Comparison of ENCODE assay signal across 28 cellular contexts in genomic region chr7:135763261-135763660, GRCh38. TPM values are rescaled to one million over a fixed set of nuclear protein-coding genes. Genes with fewer than 3 reads are reported as not detected.
DNase-seq lines count a peak whose midpoint lies in the region; ATAC-seq and TF ChIP-seq lines count a peak whose summit lies in the region.
"Had no signal": no experiment of that assay in that cellular context is flagged by ENCODE, and none has a peak within 500 bp of the region (broad histone marks: within the 10 kb centered on the region; RNA-seq: fewer than 3 reads in every experiment).

No MANE protein-coding gene starts in this region.

- no peaks in the 10 kb centered on the region for H3K9me3 ChIP-seq in smooth muscle cell (replicated peaks; ENCODE audit: low read depth)
- H3K9me3 ChIP-seq: body of pancreas, SJCRH30, uterus had no signal

- H3K9me3 Mint-ChIP-seq in HFFc6, result no peaks in the 10 kb centered on the region
- H3K9me3 Mint-ChIP-seq: activated T-cell treated with anti-CD3 and anti-CD28 coated beads, Interleukin-2, amount 50 U/mL, for 4 hours; stimulated activated naive CD8-positive, alpha-beta T cell treated with anti-CD3 and anti-CD28 coated beads, Interleukin-15, Interleukin-2, amounts not matched to agents 100 ng/mL and 50 ng/mL, for 24 hours had no signal

- H3K4me1 Mint-ChIP-seq in HFFc6 (ENCODE audit: low read depth), result peaks cover 44% of the 10 kb centered on the region
- H3K4me1 Mint-ChIP-seq: activated CD4-positive, alpha-beta T cell treated with anti-CD3 and anti-CD28 coated beads, Interleukin-2, amount 10 ng/mL, durations not matched to agents 24 days and 14 days; IgD-negative memory B cell had no signal

- peaks cover 3% of the 10 kb centered on the region for H3K27me3 Mint-ChIP-seq in HFFc6 (ENCODE audit: insufficient read depth)

- TF ChIP-seq CTCF in HFFc6 (IDR thresholded peaks at IDR 0.05) (no peak), astrocyte of the cerebellum (IDR thresholded peaks at IDR 0.05; ENCODE audit: low read depth, low read length, missing control alignments) (no peak), smooth muscle cell (IDR thresholded peaks at IDR 0.05; ENCODE audit: borderline replicate concordance, insufficient read depth, poor library complexity, severe bottlenecking) (no peak)

- in situ Hi-C loops in astrocyte of the cerebellum (cut with HindIII; ENCODE audit: low sequenced_read_pairs), result no loop called here

- 0 out of 2 replicates have a peak, but pooled peaks cover 4% of the 10 kb centered on the region for H3K36me3 Mint-ChIP-seq in HFFc6 (ENCODE audit: low read depth)
- H3K36me3 Mint-ChIP-seq: IgD-negative memory B cell had no signal

- H3K4me1 ChIP-seq in smooth muscle cell (ENCODE audit: low read depth), result peaks cover 8% of the 10 kb centered on the region
- H3K4me1 ChIP-seq: body of pancreas, uterus had no signal

- no peaks in the 10 kb centered on the region for H4K20me1 ChIP-seq in smooth muscle cell (ENCODE audit: low read depth)

- no peak overlapping the region for H3K9ac ChIP-seq in smooth muscle cell (ENCODE audit: low read depth)

- WGBS in smooth muscle cell (ENCODE audit: low lambda C conversion rate), result 78% methylated on average over 2 of the region's 2 CpGs

- H3K4me2 ChIP-seq in smooth muscle cell, result no peak overlapping the region

- no peak for ATAC-seq in GM18517 (IDR thresholded peaks at IDR 0.05; ENCODE audit: unreplicated experiment)
- ATAC-seq: activated T-cell treated with anti-CD3 and anti-CD28 coated beads, Interleukin-2, amount 50 U/mL, for 4 hours; body of pancreas; left colon; right cardiac atrium had no signal

- H3K27me3 ChIP-seq in smooth muscle cell (ENCODE audit: low read depth), result no peaks in the 10 kb centered on the region
- H3K27me3 ChIP-seq: body of pancreas, SJCRH30, uterus had no signal

- no peak overlapping the region for H3K4me3 Mint-ChIP-seq in HFFc6
- H3K4me3 Mint-ChIP-seq: activated CD4-positive, alpha-beta T cell treated with anti-CD3 and anti-CD28 coated beads, Interleukin-2, amount 10 ng/mL, durations not matched to agents 24 days and 14 days; activated T-cell treated with anti-CD3 and anti-CD28 coated beads, Interleukin-2, amount 50 U/mL, for 4 hours; IgD-negative memory B cell; stimulated activated naive CD8-positive, alpha-beta T cell treated with anti-CD3 and anti-CD28 coated beads, Interleukin-15, Interleukin-2, amounts not matched to agents 100 ng/mL and 50 ng/mL, for 24 hours had no signal

- peak overlapping the region; percentile 65; the same call in 1 of the 2 replicates for H3K27ac Mint-ChIP-seq in HFFc6
- H3K27ac Mint-ChIP-seq: activated CD4-positive, alpha-beta T cell treated with anti-CD3 and anti-CD28 coated beads, Interleukin-2, amount 10 ng/mL, durations not matched to agents 24 days and 14 days; stimulated activated naive CD8-positive, alpha-beta T cell treated with anti-CD3 and anti-CD28 coated beads, Interleukin-15, Interleukin-2, amounts not matched to agents 100 ng/mL and 50 ng/mL, for 24 hours had no signal

- H3K27ac ChIP-seq in smooth muscle cell (ENCODE audit: low read depth), result peak overlapping the region; percentile 92
- H3K27ac ChIP-seq: body of pancreas, SJCRH30, uterus had no signal

- H2AFZ ChIP-seq in smooth muscle cell (ENCODE audit: low read depth), result no peak overlapping the region

- H3K36me3 ChIP-seq in smooth muscle cell (ENCODE audit: low read depth), result no peaks in the 10 kb centered on the region
- H3K36me3 ChIP-seq: SJCRH30, uterus had no signal

- peaks cover 22% of the 10 kb centered on the region for H3F3A ChIP-seq in smooth muscle cell (ENCODE audit: low read depth)

- DNase-seq in HFFc6 (no peak), astrocyte of the cerebellum (ENCODE audit: low read depth) (peak; percentile 55), fibroblast of peridontal ligament (ENCODE audit: extremely low read depth) (peak; percentile 67), smooth muscle cell (lab: John Stamatoyannopoulos, UW; ENCODE audit: unreplicated experiment) (no peak), DMS53 treated with DMSO at 0.1 percent for 48 hours (lab: John Stamatoyannopoulos, UW; ENCODE audit: unreplicated experiment) (no peak), activated T-cell treated with anti-CD3 and anti-CD28 coated beads for 4 hours (no peak)
- DNase-seq: activated CD4-positive, alpha-beta T cell treated with anti-CD3 and anti-CD28 coated beads, Interleukin-2, amount 10 ng/mL, durations not matched to agents 24 days and 14 days; activated gamma-delta T cell treated with Interleukin-2 at 50 U/mL for 16 hours; activated T-cell treated with anti-CD3 and anti-CD28 coated beads, Interleukin-2, amount 50 U/mL, for 4 hours; body of pancreas; C1 segment of cervical spinal cord; COR-L47; glutamatergic neuron; HCEC 1CT; left colon; NCI-H1092; NCI-H1694; NCI-H446 treated with DMSO at 0.1 percent for 48 hours; NCI-H82; right cardiac atrium; SJCRH30; stimulated activated CD8-positive, alpha-beta memory T cell treated with anti-CD3 and anti-CD28 coated beads, Interleukin-4, amount 100 ng/mL, for 48 hours; T-helper 9 cell; uterus had no signal

- H3K79me2 ChIP-seq in smooth muscle cell (ENCODE audit: low read depth), result no peaks in the 10 kb centered on the region

- H3K4me3 ChIP-seq in astrocyte of the cerebellum (ENCODE audit: low read depth, low read length) (no peak overlapping the region), smooth muscle cell (no peak overlapping the region)
- H3K4me3 ChIP-seq: body of pancreas, SJCRH30, uterus had no signal

RNA-seq across cellular contexts. Expression of gene FAM180A, which starts 14.6 kb away (rescaled TPM):
- total RNA-seq in HFFc6 (2021; fragmentation: NEBNext Ultra II Directional; extraction: Animal tissue kit (Norgen Biotek cat#: 25700)), result 10 to 100 TPM in 5 of 6 experiments, 1 to 10 TPM in 1; 5.6 to 61.9 (median 53.3) TPM
- total RNA-seq in smooth muscle cell, result not detected in 2 replicates
- 0.14 and 0.26 TPM in 2 replicates for polyA plus RNA-seq in smooth muscle cell
- total RNA-seq: activated CD4-positive, alpha-beta T cell treated with anti-CD3 and anti-CD28 coated beads, Interleukin-2, amount 10 ng/mL, durations not matched to agents 24 days and 14 days; activated T-cell treated with anti-CD3 and anti-CD28 coated beads, Interleukin-2, amount 50 U/mL, for 4 hours; cerebellum had no signal
- polyA plus RNA-seq: IgD-negative memory B cell had no signal

RNA-seq across cellular contexts. Expression of gene SLC13A4, which starts 35.3 kb away (rescaled TPM):
- 1 to 10 TPM in 1 of 6 experiments, under 1 TPM in 4, not detected in 1; 0.24 to 1.2 (median 0.68) TPM for total RNA-seq in HFFc6 (2021; fragmentation: NEBNext Ultra II Directional; extraction: Animal tissue kit (Norgen Biotek cat#: 25700))
- 0.18 TPM in 1 of 2 replicates, not detected in the other for total RNA-seq in smooth muscle cell
- polyA plus RNA-seq in smooth muscle cell, result 0.43 and 0.61 TPM in 2 replicates
- total RNA-seq: activated CD4-positive, alpha-beta T cell treated with anti-CD3 and anti-CD28 coated beads, Interleukin-2, amount 10 ng/mL, durations not matched to agents 24 days and 14 days; activated T-cell treated with anti-CD3 and anti-CD28 coated beads, Interleukin-2, amount 50 U/mL, for 4 hours; body of pancreas; left colon had no signal

Comparison
In these comparisons a context has a peak if more than half of its experiments do, and no peak if none do; other contexts are left out.
1. DNase-seq: peak in astrocyte of the cerebellum (single experiment) and fibroblast of peridontal ligament (single experiment); none in HFFc6 (single experiment), smooth muscle cell (single experiment), DMS53 treated with DMSO at 0.1 percent for 48 hours (single experiment) and activated T-cell treated with anti-CD3 and anti-CD28 coated beads for 4 hours (single experiment).